ENCODE assay signal across 19 cellular contexts in genomic region chr13:103190841-103191240, GRCh38.
DNase-seq lines count a peak whose midpoint lies in the region; ATAC-seq, FAIRE-seq and TF ChIP-seq lines count a peak whose summit lies in the region.
"Had no signal": no experiment of that assay in that cellular context is flagged by ENCODE, and none has a peak within 500 bp of the region (broad histone marks: within the 10 kb centered on the region; RNA-seq: fewer than 3 reads in every experiment).

No MANE protein-coding gene starts in this region.

- no peak overlapping the region for H3K4ac ChIP-seq in IMR-90 (ENCODE audit: low read depth, low read length)

- in situ Hi-C loops in IMR-90 (cut with MboI; ENCODE audit: low sequenced_read_pairs), result no loop called here

- no peak overlapping the region for H3K56ac ChIP-seq in IMR-90 (ENCODE audit: extremely low read depth, insufficient read depth, low read length)

- dilution Hi-C loops in IMR-90 (cut with HindIII; ENCODE audit: low sequenced_read_pairs, unreplicated experiment), result no loop called here

- no peak overlapping the region for H3K27ac ChIP-seq in A549
- no peak overlapping the region for H3K27ac ChIP-seq in IMR-90 (ENCODE audit: insufficient read depth, low read length)
- H3K27ac ChIP-seq: BLaER1 treated with 17β-estradiol and CSF1 and Interleukin-3, amounts not matched to agents 10 nM and 100 nM; C4-2B had no signal

- H2BK15ac ChIP-seq in IMR-90 (ENCODE audit: low read depth, low read length), result no peak overlapping the region

- BruUV-seq in IMR-90 (replicated peaks; lab: Mats Ljungman, UMichigan), result no TSS peak

- no peaks in the 10 kb centered on the region for H3K9me1 ChIP-seq in IMR-90 (ENCODE audit: insufficient read depth, low read length)

- H3K18ac ChIP-seq in IMR-90 (ENCODE audit: low read depth, low read length), result no peak overlapping the region

- H3K27me3 ChIP-seq in IMR-90 (ENCODE audit: control insufficient read depth, insufficient read depth, low read length), result no peaks in the 10 kb centered on the region
- H3K27me3 ChIP-seq: BLaER1 treated with 17β-estradiol and CSF1 and Interleukin-3, amounts not matched to agents 10 nM and 100 nM had no signal

- TF ChIP-seq EP300 in A549 (IDR thresholded peaks at IDR 0.05), result no peak

- no peak overlapping the region for H2AFZ ChIP-seq in IMR-90 (replicated peaks; ENCODE audit: low read length, poor library complexity)

- H3K79me1 ChIP-seq in IMR-90 (ENCODE audit: low read depth in 1 of 2, low read length in 2 of 2), result no peaks in the 10 kb centered on the region

- intact Hi-C loops in IMR-90 (cut with micrococcal nuclease), result no loop called here

- H4K8ac ChIP-seq in IMR-90 (ENCODE audit: low read depth in 2 of 2, low read length in 2 of 2), result no peak overlapping the region

- H3K9ac ChIP-seq in IMR-90 (ENCODE audit: low read depth, low read length), result no peak overlapping the region
- H3K9ac ChIP-seq: BLaER1 treated with 17β-estradiol and CSF1 and Interleukin-3, amounts not matched to agents 10 nM and 100 nM had no signal

- TF ChIP-seq CTCF in A549 (IDR thresholded peaks at IDR 0.05), result no peak
- no peak for TF ChIP-seq CTCF in IMR-90 (conservative IDR thresholded peaks at IDR 0.05; ENCODE audit: low read depth, low read length)

- H4K20me1 ChIP-seq in IMR-90 (ENCODE audit: insufficient read depth, low read length), result no peaks in the 10 kb centered on the region
- H4K20me1 ChIP-seq: BLaER1 treated with 17β-estradiol and CSF1 and Interleukin-3, amounts not matched to agents 10 nM and 100 nM had no signal

- no peak overlapping the region for H3K4me2 ChIP-seq in A549
- H3K4me2 ChIP-seq in IMR-90 (ENCODE audit: low read depth, low read length), result no peak overlapping the region

- no peaks in the 10 kb centered on the region for H3K36me3 ChIP-seq in IMR-90 (ENCODE audit: control insufficient read depth, insufficient read depth, low read length)
- H3K36me3 ChIP-seq: BLaER1 treated with 17β-estradiol and CSF1 and Interleukin-3, amounts not matched to agents 10 nM and 100 nM had no signal

- H2BK120ac ChIP-seq in IMR-90 (ENCODE audit: low read depth, low read length), result no peak overlapping the region

- TF ChIP-seq POLR2A in A549 (IDR thresholded peaks at IDR 0.05; ENCODE audit: low read length) (no peak), IMR-90 (IDR thresholded peaks at IDR 0.05; ENCODE audit: low read depth, low read length) (no peak)

- no peak overlapping the region for H3K14ac ChIP-seq in IMR-90 (replicated peaks; ENCODE audit: low read depth, low read length)

- H3K4me3 ChIP-seq in A549 (no peak overlapping the region), IMR-90 (ENCODE audit: insufficient read depth, low read depth, low read length) (no peak overlapping the region)
- H3K4me3 ChIP-seq: BLaER1 treated with 17β-estradiol and CSF1 and Interleukin-3, amounts not matched to agents 10 nM and 100 nM had no signal

- H3K4me1 ChIP-seq in A549, result no peaks in the 10 kb centered on the region
- no peaks in the 10 kb centered on the region for H3K4me1 ChIP-seq in IMR-90 (ENCODE audit: control insufficient read depth, insufficient read depth, low read length)
- H3K4me1 ChIP-seq: Caco-2 had no signal

- H3K23ac ChIP-seq in IMR-90 (ENCODE audit: low read depth, low read length), result no peak overlapping the region

- FAIRE-seq in A549 (lab: Jason Lieb, UNC) (no peak), GM18507 (lab: Jason Lieb, UNC) (peak; percentile 45)
- FAIRE-seq: A204.1, D721Med, G401.6 had no signal

- no peak for ATAC-seq in A549
- ATAC-seq in IMR-90 (ENCODE audit: low read depth), result no peak
- no peak for ATAC-seq in HG03520 (IDR thresholded peaks at IDR 0.05; ENCODE audit: unreplicated experiment)
- ATAC-seq: CD8-positive, alpha-beta T cell had no signal

- TF ChIP-seq RAD21 in A549 (conservative IDR thresholded peaks at IDR 0.05 in 1 of 2, IDR thresholded peaks at IDR 0.05 in 1 of 2), result no peak
- TF ChIP-seq RAD21 in IMR-90 (IDR thresholded peaks at IDR 0.05; ENCODE audit: low read length), result no peak

- CTCF ChIA-PET in A549 (lab: Yijun Ruan, JAX), result no interaction called here
- CTCF ChIA-PET in IMR-90 (lab: Yijun Ruan, JAX), result no interaction called here

- no peak overlapping the region for H2BK20ac ChIP-seq in IMR-90 (ENCODE audit: low read depth, low read length)

- no peak for DNase-seq in A549 (ENCODE audit: low read depth in 1 of 2, low spot score in 1 of 2)
- DNase-seq in GM18507 (ENCODE audit: extremely low spot score, insufficient read length, low read depth), result no peak
- DNase-seq in IMR-90, result no peak
- no peak for DNase-seq in activated CD8-positive, alpha-beta memory T cell treated with anti-CD3 and anti-CD28 coated beads, Interleukin-2, amount 50 U/mL, for 48 hours
- no peak for DNase-seq in NCI-H2196 treated with DMSO at 0.1 percent for 48 hours (lab: John Stamatoyannopoulos, UW; ENCODE audit: unreplicated experiment)
- DNase-seq: 8988T; AML-193; Caco-2; Calu3; CD4-positive, alpha-beta T cell; CD8-positive, alpha-beta T cell; DMS79 treated with DMSO at 0.1 percent for 48 hours; GF-D8 had no signal

- H4K5ac ChIP-seq in IMR-90 (ENCODE audit: low read depth, low read length), result no peak overlapping the region

- no peak overlapping the region for H4K91ac ChIP-seq in IMR-90 (ENCODE audit: insufficient read depth, low read depth, low read length)

- POLR2A ChIA-PET in A549 (lab: Yijun Ruan, JAX) (no interaction called here), IMR-90 (lab: Charles Lee; ENCODE audit: unreplicated experiment) (no interaction called here)

- no peak overlapping the region for H2BK5ac ChIP-seq in IMR-90 (ENCODE audit: low read depth, low read length, poor library complexity, severe bottlenecking)

- H3K9me3 ChIP-seq in A549 (no peaks in the 10 kb centered on the region), IMR-90 (ENCODE audit: control insufficient read depth, insufficient read depth, low read length) (peaks cover 10% of the 10 kb centered on the region; the same call in 1 of the 2 replicates)
- H3K9me3 ChIP-seq: BLaER1 treated with 17β-estradiol and CSF1 and Interleukin-3, amounts not matched to agents 10 nM and 100 nM; Caco-2 had no signal

- H2AK5ac ChIP-seq in IMR-90 (ENCODE audit: low read depth, low read length), result no peak overlapping the region

- no peak overlapping the region for H2AK9ac ChIP-seq in IMR-90 (replicated peaks; ENCODE audit: low read depth, low read length, poor library complexity)

- WGBS in A549 (ENCODE audit: missing lambda C conversion rate), result 3% methylated on average over 1 of the region's 1 CpG
- WGBS in IMR-90 (ENCODE audit: extremely low coverage in 2 of 2, insufficient read length in 1 of 2), 2 experiments, result no CpG with 5 or more reads among the region's 1 CpG

TF ChIP-seq in A549, 52 proteins besides CTCF, POLR2A, EP300 and RAD21:
- peak; percentile 64 for TF ChIP-seq MAFK (IDR thresholded peaks at IDR 0.05; ENCODE audit: partially characterized antibody)
- TF ChIP-seq POLR2AphosphoS2 (conservative IDR thresholded peaks at IDR 0.05; ENCODE audit: low read length), result no peak

TF ChIP-seq in IMR-90, 13 proteins besides CTCF, POLR2A, EP300 and RAD21:
- TF ChIP-seq MAFK (IDR thresholded peaks at IDR 0.05; ENCODE audit: low read depth, low read length) (peak; percentile 66), FOS (IDR thresholded peaks at IDR 0.05; ENCODE audit: low read depth, low read length) (no peak)
